Comparison of ENCODE assay signal across 19 cellular contexts in the genomic region with DNA sequence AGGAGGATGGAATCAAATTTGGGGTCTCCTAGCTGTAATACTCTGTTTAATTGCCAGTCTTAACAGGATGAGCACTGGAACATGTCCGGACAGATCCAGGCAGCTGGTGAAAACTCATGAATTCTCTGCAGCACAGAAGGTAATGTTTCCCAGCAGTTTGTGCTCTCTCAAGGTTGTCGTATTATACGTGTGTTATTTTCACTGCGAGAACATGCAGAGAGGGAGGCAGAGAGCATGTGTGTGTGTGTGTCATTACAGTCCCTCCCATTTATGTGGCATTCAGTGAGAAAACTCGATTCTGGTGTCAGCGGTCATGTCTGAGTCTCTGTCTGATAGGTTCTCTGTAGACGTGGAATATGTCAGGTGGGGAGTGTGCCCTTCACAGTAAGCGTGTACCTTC.
DNase-seq lines count a peak whose midpoint lies in the region; ATAC-seq and TF ChIP-seq lines count a peak whose summit lies in the region.
"Had no signal": no experiment of that assay in that cellular context is flagged by ENCODE, and none has a peak within 500 bp of the region (broad histone marks: within the 10 kb centered on the region; RNA-seq: fewer than 3 reads in every experiment).

No MANE protein-coding gene starts in this region.

- peaks cover 9% of the 10 kb centered on the region; the same call in 1 of the 2 replicates for H3K27me3 ChIP-seq in GM23248 (replicated peaks; ENCODE audit: insufficient read depth)
- H3K27me3 ChIP-seq: esophagus squamous epithelium had no signal

- peaks cover 4% of the 10 kb centered on the region for H3K27me3 Mint-ChIP-seq in mesothelial cell of epicardium (ENCODE audit: low read depth)
- H3K27me3 Mint-ChIP-seq: IgD-negative memory B cell, progenitor cell of endocrine pancreas had no signal

- H3K27ac ChIP-seq in GM23248 (no peak overlapping the region), caudate nucleus (ENCODE audit: low read depth, low read length) (peak overlapping the region; percentile 52)
- H3K27ac ChIP-seq: esophagus squamous epithelium, stomach had no signal

- no peak for DNase-seq in GM23248
- peak; percentile 89 for DNase-seq in NCI-H345 treated with DMSO at 0.1 percent for 48 hours (lab: John Stamatoyannopoulos, UW; ENCODE audit: unreplicated experiment)
- peak in 16 of 61 donors; percentile 10 to 54 (median 21) for DNase-seq in caudate nucleus (lab: John Stamatoyannopoulos, UW)
- no peak for DNase-seq in mesothelial cell of epicardium (ENCODE audit: low spot score in 2 of 2, unreplicated experiment in 2 of 2)
- DNase-seq in posterior vena cava (ENCODE audit: low spot score): no peak
- no peak for DNase-seq in activated CD8-positive, alpha-beta memory T cell treated with anti-CD3 and anti-CD28 coated beads, Interleukin-2, amount 50 U/mL, for 48 hours
- DNase-seq in SHP77 (lab: John Stamatoyannopoulos, UW): no peak
- DNase-seq: activated effector memory CD4-positive, alpha-beta T cell treated with anti-CD3 and anti-CD28 coated beads, Interleukin-2, amount 50 U/mL, for 16 hours; amniotic stem cell; CD8-positive, alpha-beta T cell; cortex of kidney; esophagus squamous epithelium; mucosa of descending colon; NCI-H1092; stomach; T-helper 1 cell had no signal

- no peak for ATAC-seq in HG02884 (IDR thresholded peaks at IDR 0.05; ENCODE audit: unreplicated experiment)
- ATAC-seq: CD8-positive, alpha-beta T cell; mucosa of descending colon had no signal

- no peak overlapping the region for H3K4me3 Mint-ChIP-seq in mesothelial cell of epicardium
- H3K4me3 Mint-ChIP-seq: CD8-positive, alpha-beta T cell; IgD-negative memory B cell had no signal

- H3K79me2 ChIP-seq in GM23248 (ENCODE audit: insufficient read depth): no peaks in the 10 kb centered on the region

- H3K36me3 ChIP-seq in GM23248 (ENCODE audit: low read depth): no peaks in the 10 kb centered on the region
- H3K36me3 ChIP-seq: esophagus squamous epithelium, stomach had no signal

- H3K4me1 ChIP-seq in GM23248 (ENCODE audit: insufficient read depth): no peaks in the 10 kb centered on the region
- H3K4me1 ChIP-seq: esophagus squamous epithelium, stomach had no signal

- peaks cover 27% of the 10 kb centered on the region for H3K4me1 Mint-ChIP-seq in mesothelial cell of epicardium
- H3K4me1 Mint-ChIP-seq: IgD-negative memory B cell had no signal

- H3K9ac ChIP-seq in GM23248: no peak overlapping the region

- intact Hi-C loops in posterior vena cava (cut with DNase I): no loop called here

- no peak for TF ChIP-seq CTCF in mesothelial cell of epicardium (IDR thresholded peaks at IDR 0.05; ENCODE audit: unreplicated experiment)

- in situ Hi-C loops in GM23248 (cut with MboI): no loop called here

- WGBS in GM23248 (ENCODE audit: low coverage in 1 of 2, low lambda C conversion rate in 2 of 2, missing lambda C conversion rate in 2 of 2), 2 experiments: 27 to 29% methylated on average over 8 of the region's 8 CpGs

- no peak overlapping the region for H3K4me2 ChIP-seq in GM23248 (ENCODE audit: unreplicated experiment)

- H2AFZ ChIP-seq in GM23248: 0 out of 2 replicates have a peak overlapping the region, but pooled peaks have one; percentile 19

- H3K27ac Mint-ChIP-seq in mesothelial cell of epicardium: peak overlapping the region; percentile 52
- H3K27ac Mint-ChIP-seq: CD8-positive, alpha-beta T cell; IgD-negative memory B cell; progenitor cell of endocrine pancreas had no signal

- H3K36me3 Mint-ChIP-seq in mesothelial cell of epicardium: no peaks in the 10 kb centered on the region
- H3K36me3 Mint-ChIP-seq: CD8-positive, alpha-beta T cell; IgD-negative memory B cell had no signal

- no peaks in the 10 kb centered on the region for H4K20me1 ChIP-seq in GM23248 (ENCODE audit: insufficient read depth)

- no peaks in the 10 kb centered on the region for H3K9me3 ChIP-seq in GM23248 (ENCODE audit: low read depth)
- H3K9me3 ChIP-seq: esophagus squamous epithelium, mucosa of descending colon, stomach had no signal

- H3K9me3 Mint-ChIP-seq in mesothelial cell of epicardium: no peaks in the 10 kb centered on the region
- H3K9me3 Mint-ChIP-seq: CD8-positive, alpha-beta T cell; IgD-negative memory B cell had no signal

- H3K9me2 ChIP-seq in GM23248 (ENCODE audit: insufficient read depth): no peaks in the 10 kb centered on the region

- no peak overlapping the region for H3K4me3 ChIP-seq in GM23248
- H3K4me3 ChIP-seq: esophagus squamous epithelium, mucosa of descending colon, stomach had no signal

- no peaks in the 10 kb centered on the region for H3F3A ChIP-seq in GM23248 (ENCODE audit: insufficient read depth)
